13 cellular contexts compared by ENCODE assay signal in genomic region chr12:10351457-10351856, GRCh38. TPM values are rescaled to one million over a fixed set of nuclear protein-coding genes. Genes with fewer than 3 reads are reported as not detected.
"Had no signal": no experiment of that assay in that cellular context is flagged by ENCODE, and none has a peak within 500 bp of the region (broad histone marks: within the 10 kb centered on the region; RNA-seq: fewer than 3 reads in every experiment).

No MANE protein-coding gene starts in this region.

RNA-seq across cellular contexts. Expression of gene KLRK1, which starts 38.4 kb away (rescaled TPM):
- total RNA-seq: kidney epithelial cell, left ventricle myocardium superior, lung microvascular endothelial cell, mammary epithelial cell, mesothelial cell of epicardium had no signal
- polyA plus RNA-seq: keratinocyte, mammary epithelial cell had no signal

RNA-seq across cellular contexts. Expression of gene KLRD1, which starts 43.8 kb away (rescaled TPM):
- polyA plus RNA-seq: mammary epithelial cell had no signal

RNA-seq across cellular contexts. Expression of gene KLRC4, which starts 58.1 kb away (rescaled TPM):
- total RNA-seq: kidney epithelial cell, left lobe of liver, left ventricle myocardium inferior, left ventricle myocardium superior, lower leg skin, lower lobe of right lung, lung microvascular endothelial cell, mammary epithelial cell, mesenteric fat pad, mesothelial cell of epicardium, myocyte had no signal
- polyA plus RNA-seq: keratinocyte; mammary epithelial cell; naive thymus-derived CD4-positive, alpha-beta T cell had no signal
